ENCODE assay signal across 27 cellular contexts in genomic region chr12:132841151-132841550, GRCh38. TPM values are rescaled to one million over a fixed set of nuclear protein-coding genes. Genes with fewer than 3 reads are reported as not detected.
DNase-seq lines count a peak whose midpoint lies in the region; ATAC-seq, FAIRE-seq and TF ChIP-seq lines count a peak whose summit lies in the region.
"Had no signal": no experiment of that assay in that cellular context is flagged by ENCODE, and none has a peak within 500 bp of the region (broad histone marks: within the 10 kb centered on the region; RNA-seq: fewer than 3 reads in every experiment).

No MANE protein-coding gene starts in this region.

- H3K9me3 Mint-ChIP-seq in activated T-cell treated with anti-CD3 and anti-CD28 coated beads, Interleukin-2, amount 50 U/mL, for 72 hours: no peaks in the 10 kb centered on the region
- H3K9me3 Mint-ChIP-seq in endothelial cell (ENCODE audit: unreplicated experiment): no peaks in the 10 kb centered on the region
- no peaks in the 10 kb centered on the region for H3K9me3 Mint-ChIP-seq in activated CD8-positive, alpha-beta memory T cell treated with anti-CD3 and anti-CD28 coated beads, Interleukin-2, amount 10 ng/mL, durations not matched to agents 7 days and 5 days (ENCODE audit: low read depth)
- H3K9me3 Mint-ChIP-seq: CD4-positive, alpha-beta memory T cell; CD8-positive, alpha-beta memory T cell had no signal

- no peak overlapping the region for H3K27ac ChIP-seq in endothelial cell of umbilical vein (ENCODE audit: insufficient read depth, low read depth, low read length)
- H3K27ac ChIP-seq: BLaER1 had no signal

- TF ChIP-seq CTCF in endothelial cell (IDR thresholded peaks at IDR 0.05; ENCODE audit: unreplicated experiment): no peak
- TF ChIP-seq CTCF in endothelial cell of umbilical vein (IDR thresholded peaks at IDR 0.05; ENCODE audit: extremely low read depth in 1 of 2, insufficient read depth in 1 of 2, low read depth in 1 of 2, low read length in 2 of 2): no peak

- H3K4me2 ChIP-seq in endothelial cell of umbilical vein (ENCODE audit: insufficient read depth, low read length): no peak overlapping the region
- H3K4me2 ChIP-seq: BLaER1 had no signal

- CTCF ChIA-PET in endothelial cell of umbilical vein (lab: Charles Lee): no interaction called here
- CTCF ChIA-PET in activated CD8-positive, alpha-beta memory T cell treated with anti-CD3 and anti-CD28 coated beads, Interleukin-2, amount 10 ng/mL, durations not matched to agents 7 days and 5 days (lab: Charles Lee): no interaction called here

- H3K27me3 ChIP-seq in endothelial cell of umbilical vein (ENCODE audit: control insufficient read depth in 2 of 2, insufficient read depth in 2 of 2, low read length in 2 of 2): no peaks in the 10 kb centered on the region
- H3K27me3 ChIP-seq: BE2C, BLaER1 had no signal

- no peak for TF ChIP-seq POLR2A in endothelial cell of umbilical vein (IDR thresholded peaks at IDR 0.05; ENCODE audit: low read depth, low read length)

- BruUV-seq in endothelial cell of umbilical vein (replicated peaks; lab: Mats Ljungman, UMichigan): TSS peak; percentile 33

- no peak overlapping the region for H3K4me3 Mint-ChIP-seq in activated T-cell treated with anti-CD3 and anti-CD28 coated beads, Interleukin-2, amount 50 U/mL, for 72 hours
- H3K4me3 Mint-ChIP-seq in endothelial cell (ENCODE audit: unreplicated experiment): peak overlapping the region; percentile 26
- H3K4me3 Mint-ChIP-seq in activated CD8-positive, alpha-beta memory T cell treated with anti-CD3 and anti-CD28 coated beads, Interleukin-2, amount 10 ng/mL, durations not matched to agents 7 days and 5 days: no peak overlapping the region
- H3K4me3 Mint-ChIP-seq: CD14-positive monocyte; CD4-positive, alpha-beta memory T cell; CD4-positive, CD25-positive, alpha-beta regulatory T cell; CD8-positive, alpha-beta memory T cell had no signal

- no peaks in the 10 kb centered on the region for H3K79me2 ChIP-seq in endothelial cell of umbilical vein (ENCODE audit: control insufficient read depth, insufficient read depth, low read length)

- no peak overlapping the region for H3K4me3 ChIP-seq in endothelial cell of umbilical vein (replicated peaks in 1 of 3; ENCODE audit: insufficient read depth in 1 of 3, low read depth in 1 of 3, low read length in 3 of 3)
- H3K4me3 ChIP-seq: BLaER1, GM12878 had no signal

- H4K20me1 ChIP-seq in endothelial cell of umbilical vein (replicated peaks; ENCODE audit: control insufficient read depth, extremely low read depth, insufficient read depth, low read length): no peaks in the 10 kb centered on the region
- H4K20me1 ChIP-seq: BLaER1 had no signal

- no peak for FAIRE-seq in endothelial cell of umbilical vein (lab: Jason Lieb, UNC)
- FAIRE-seq: A204.1, GM12878, GM12892, GM18507 had no signal

- no peak overlapping the region for H2AFZ ChIP-seq in endothelial cell of umbilical vein (ENCODE audit: low read depth, low read length)

- no peaks in the 10 kb centered on the region for H3K9me1 ChIP-seq in endothelial cell of umbilical vein (replicated peaks; ENCODE audit: control insufficient read depth, extremely low read depth, insufficient read depth, low read length)

- ATAC-seq in activated T-cell treated with anti-CD3 and anti-CD28 coated beads, Interleukin-2, amount 50 U/mL, for 72 hours (replicated peaks in 1 of 2): no peak
- ATAC-seq in activated CD8-positive, alpha-beta memory T cell treated with anti-CD3 and anti-CD28 coated beads, Interleukin-2, amount 10 ng/mL, durations not matched to agents 7 days and 5 days: no peak
- ATAC-seq: GM12878 had no signal

- H3K4me1 Mint-ChIP-seq in activated T-cell treated with anti-CD3 and anti-CD28 coated beads, Interleukin-2, amount 50 U/mL, for 72 hours (ENCODE audit: low read depth): peaks cover 11% of the 10 kb centered on the region
- H3K4me1 Mint-ChIP-seq in endothelial cell (ENCODE audit: unreplicated experiment): peaks cover 5% of the 10 kb centered on the region
- peaks cover 10% of the 10 kb centered on the region for H3K4me1 Mint-ChIP-seq in activated CD8-positive, alpha-beta memory T cell treated with anti-CD3 and anti-CD28 coated beads, Interleukin-2, amount 10 ng/mL, durations not matched to agents 7 days and 5 days

- peaks cover 5 to 22% of the 10 kb centered on the region in 2 donors for H3K36me3 Mint-ChIP-seq in activated T-cell treated with anti-CD3 and anti-CD28 coated beads, Interleukin-2, amount 50 U/mL, for 72 hours (ENCODE audit: insufficient read depth in 2 of 2)
- peaks cover 42% of the 10 kb centered on the region for H3K36me3 Mint-ChIP-seq in endothelial cell (ENCODE audit: low read depth, unreplicated experiment)
- H3K36me3 Mint-ChIP-seq in activated CD8-positive, alpha-beta memory T cell treated with anti-CD3 and anti-CD28 coated beads, Interleukin-2, amount 10 ng/mL, durations not matched to agents 7 days and 5 days: peaks cover 47% of the 10 kb centered on the region

- H3K9ac ChIP-seq in endothelial cell of umbilical vein (replicated peaks; ENCODE audit: extremely low read depth, insufficient read depth, low read length): no peak overlapping the region
- H3K9ac ChIP-seq: BLaER1 had no signal

- POLR2A ChIA-PET in endothelial cell of umbilical vein (lab: Charles Lee): no interaction called here

- intact Hi-C loops in endothelial cell of umbilical vein (cut with micrococcal nuclease): no loop called here

- DNase-seq in activated T-cell treated with anti-CD3 and anti-CD28 coated beads, Interleukin-2, amount 50 U/mL, for 72 hours: no peak
- DNase-seq in activated T-cell treated with anti-CD3 and anti-CD28 coated beads for 4 hours (no peak), endothelial cell (ENCODE audit: low spot score) (no peak), endothelial cell of umbilical vein (ENCODE audit: low read depth, low spot score) (no peak), NOMO-1 (lab: John Stamatoyannopoulos, UW; ENCODE audit: unreplicated experiment in 2 of 2) (no peak)
- DNase-seq in activated CD8-positive, alpha-beta memory T cell treated with anti-CD3 and anti-CD28 coated beads, Interleukin-2, amount 10 ng/mL, durations not matched to agents 7 days and 5 days: no peak
- DNase-seq: 8988T; ACHN; BE2C; C1 segment of cervical spinal cord; CD4-positive, alpha-beta memory T cell; CD4-positive, CD25-positive, alpha-beta regulatory T cell; CD8-positive, alpha-beta memory T cell; COR-L47; DMS 273 treated with DMSO at 0.1 percent for 48 hours; DMS153; DMS53; DMS79; DND-41; EL; GDM1 had no signal

- H3K4me1 ChIP-seq in endothelial cell of umbilical vein (ENCODE audit: control insufficient read depth, extremely low read depth, insufficient read depth, low read length): no peaks in the 10 kb centered on the region
- H3K4me1 ChIP-seq: BE2C had no signal

- H3K27me3 Mint-ChIP-seq in activated T-cell treated with anti-CD3 and anti-CD28 coated beads, Interleukin-2, amount 50 U/mL, for 72 hours (ENCODE audit: low read depth): no peaks in the 10 kb centered on the region
- peaks cover 11% of the 10 kb centered on the region for H3K27me3 Mint-ChIP-seq in endothelial cell (ENCODE audit: unreplicated experiment)
- no peaks in the 10 kb centered on the region for H3K27me3 Mint-ChIP-seq in activated CD8-positive, alpha-beta memory T cell treated with anti-CD3 and anti-CD28 coated beads, Interleukin-2, amount 10 ng/mL, durations not matched to agents 7 days and 5 days
- H3K27me3 Mint-ChIP-seq: CD4-positive, alpha-beta memory T cell; CD4-positive, CD25-positive, alpha-beta regulatory T cell; CD8-positive, alpha-beta memory T cell had no signal

- peaks cover 2 to 26% of the 10 kb centered on the region in 2 experiments for H3K36me3 ChIP-seq in endothelial cell of umbilical vein (ENCODE audit: control insufficient read depth in 2 of 2, extremely low read depth in 1 of 2, insufficient read depth in 2 of 2, low read length in 2 of 2)

- dilution Hi-C loops in endothelial cell of umbilical vein (cut with MboI; ENCODE audit: extremely low pct_ligation_motif_present, low sequenced_read_pairs): no loop called here

- peak overlapping the region; percentile 82 for H3K27ac Mint-ChIP-seq in activated T-cell treated with anti-CD3 and anti-CD28 coated beads, Interleukin-2, amount 50 U/mL, for 72 hours
- no peak overlapping the region for H3K27ac Mint-ChIP-seq in endothelial cell (ENCODE audit: unreplicated experiment)
- no peak overlapping the region for H3K27ac Mint-ChIP-seq in activated CD8-positive, alpha-beta memory T cell treated with anti-CD3 and anti-CD28 coated beads, Interleukin-2, amount 10 ng/mL, durations not matched to agents 7 days and 5 days
- H3K27ac Mint-ChIP-seq: CD4-positive, CD25-positive, alpha-beta regulatory T cell had no signal

- H3K9me3 ChIP-seq in endothelial cell of umbilical vein (replicated peaks; ENCODE audit: control insufficient read depth, insufficient read depth, low read length): no peaks in the 10 kb centered on the region
- H3K9me3 ChIP-seq: BE2C, BLaER1 had no signal

RNA-seq across cellular contexts. Expression of gene GOLGA3, which starts 12.5 kb away (rescaled TPM):
- total RNA-seq in activated T-cell treated with anti-CD3 and anti-CD28 coated beads, Interleukin-2, amount 50 U/mL, for 72 hours: 10 to 100 TPM; 58.2 to 60.4 TPM
- total RNA-seq in endothelial cell (ENCODE audit: unreplicated experiment): 44.3 TPM
- total RNA-seq in endothelial cell of umbilical vein: 83.4 and 86.0 TPM in 2 replicates
- polyA plus RNA-seq in endothelial cell of umbilical vein: 15.9 and 18.4 TPM in 2 replicates
- polyA plus RNA-seq in endothelial cell of umbilical vein (2011; cell fraction: cytosol; rRNA removed): 19.8 and 24.4 TPM in 2 replicates
- polyA plus RNA-seq in endothelial cell of umbilical vein (2011; cell fraction: nucleus; rRNA removed): 47.2 and 73.7 TPM in 2 replicates
- 22.1 and 26.9 TPM in 2 replicates for polyA plus RNA-seq in endothelial cell of umbilical vein (2012)
- polyA minus RNA-seq in endothelial cell of umbilical vein: 72.3 and 76.8 TPM in 2 replicates
- 27.2 TPM for polyA minus RNA-seq in endothelial cell of umbilical vein (2011; cell fraction: cytosol; rRNA and poly(A)+ RNA removed)
- 44.8 and 58.4 TPM in 2 replicates for polyA minus RNA-seq in endothelial cell of umbilical vein (2011; cell fraction: nucleus; rRNA and poly(A)+ RNA removed)
- 10 to 100 TPM; 60.0 to 60.4 TPM for total RNA-seq in activated CD8-positive, alpha-beta memory T cell treated with anti-CD3 and anti-CD28 coated beads, Interleukin-2, amount 10 ng/mL, durations not matched to agents 7 days and 5 days

RNA-seq across cellular contexts. Expression of gene CHFR, which starts 46.3 kb away (rescaled TPM):
- total RNA-seq in activated T-cell treated with anti-CD3 and anti-CD28 coated beads, Interleukin-2, amount 50 U/mL, for 72 hours: 10 to 100 TPM; 68.3 to 72.3 TPM
- total RNA-seq in endothelial cell (ENCODE audit: unreplicated experiment): 74.1 TPM
- total RNA-seq in endothelial cell of umbilical vein: 64.7 and 66.5 TPM in 2 replicates
- polyA plus RNA-seq in endothelial cell of umbilical vein: 45.4 and 57.0 TPM in 2 replicates
- 37.3 and 39.1 TPM in 2 replicates for polyA plus RNA-seq in endothelial cell of umbilical vein (2011; cell fraction: cytosol; rRNA removed)
- 161 and 181 TPM in 2 replicates for polyA plus RNA-seq in endothelial cell of umbilical vein (2011; cell fraction: nucleus; rRNA removed)
- polyA plus RNA-seq in endothelial cell of umbilical vein (2012): 30.0 and 36.7 TPM in 2 replicates
- 123 and 127 TPM in 2 replicates for polyA minus RNA-seq in endothelial cell of umbilical vein
- not detected for polyA minus RNA-seq in endothelial cell of umbilical vein (2011; cell fraction: cytosol; rRNA and poly(A)+ RNA removed)
- polyA minus RNA-seq in endothelial cell of umbilical vein (2011; cell fraction: nucleus; rRNA and poly(A)+ RNA removed): 68.0 and 78.4 TPM in 2 replicates
- total RNA-seq in activated CD8-positive, alpha-beta memory T cell treated with anti-CD3 and anti-CD28 coated beads, Interleukin-2, amount 10 ng/mL, durations not matched to agents 7 days and 5 days: 10 to 100 TPM; 87.7 to 89.7 TPM
